ENCODE assay signal across 8 cellular contexts in genomic region chr2:112623913-112624777, GRCh38. TPM values are rescaled to one million over a fixed set of nuclear protein-coding genes. Genes with fewer than 3 reads are reported as not detected.
A peak's percentile ranks its signal among the peaks of the same experiment; 100 is the strongest.
DNase-seq lines count a peak whose midpoint lies in the region; ATAC-seq, FAIRE-seq and TF ChIP-seq lines count a peak whose summit lies in the region.

No MANE protein-coding gene starts in this region.

- POLR2A ChIA-PET in activated B cell treated with CpG ODN at 0.5 μM for 24 hours (lab: Charles Lee): interaction anchor here (0.8 to 1.5 kb wide), 5 partner anchors 20 to 101 kb away, joined by 3 to 10 read pairs (median 5); partner anchors contain the start of genes CHCHD5 and SLC20A1

- no peak overlapping the region for H3K4me3 ChIP-seq in psoas muscle

- H3K27ac Mint-ChIP-seq in activated B cell treated with CpG ODN at 0.5 μM for 24 hours: no peak overlapping the region
- H3K27ac Mint-ChIP-seq in chondrocyte (ENCODE audit: unreplicated experiment): no peak overlapping the region

- H3K36me3 Mint-ChIP-seq in activated B cell treated with CpG ODN at 0.5 μM for 24 hours (ENCODE audit: low read depth): no peaks in the 10 kb centered on the region
- no peaks in the 10 kb centered on the region for H3K36me3 Mint-ChIP-seq in chondrocyte (ENCODE audit: low read depth)

- FAIRE-seq in GM12891 (lab: Jason Lieb, UNC): peak; percentile 84

- H3K9me3 ChIP-seq in psoas muscle: no peaks in the 10 kb centered on the region

- peaks cover 10% of the 10 kb centered on the region for H3K4me1 ChIP-seq in psoas muscle

- intact Hi-C loops in activated B cell treated with CpG ODN at 0.5 μM for 24 hours (cut with micrococcal nuclease): no loop called here
- intact Hi-C loops in psoas muscle (cut with DNase I): no loop called here

- 83 to 87% (median 86%) methylated on average over 11 of the region's 11 CpGs for WGBS in psoas muscle, 3 donors

- DNase-seq in GM12891 (ENCODE audit: insufficient read length, low spot score): no peak
- no peak for DNase-seq in activated B cell treated with CpG ODN at 0.5 μM for 24 hours
- peak; percentile 30 for DNase-seq in chondrocyte (ENCODE audit: low spot score)
- DNase-seq in psoas muscle: peak; percentile 48 to 50
- no peak for DNase-seq in DMS153 treated with DMSO at 0.1 percent for 48 hours (lab: John Stamatoyannopoulos, UW; ENCODE audit: unreplicated experiment)
- DNase-seq in SHP77 (lab: John Stamatoyannopoulos, UW): no peak

- ATAC-seq in HG03039 (IDR thresholded peaks at IDR 0.05; ENCODE audit: unreplicated experiment) (peak; percentile 66), activated B cell treated with CpG ODN at 0.5 μM for 24 hours (ENCODE audit: low read depth) (peak; percentile 75), psoas muscle (no peak), HG03520 (IDR thresholded peaks at IDR 0.05; ENCODE audit: unreplicated experiment) (no peak)

- H3K4me1 Mint-ChIP-seq in activated B cell treated with CpG ODN at 0.5 μM for 24 hours (peaks cover 16% of the 10 kb centered on the region), chondrocyte (ENCODE audit: low read depth) (peaks cover 60% of the 10 kb centered on the region)

- no peak for TF ChIP-seq POLR2A in GM12891 (IDR thresholded peaks at IDR 0.05; ENCODE audit: low read depth, low read length)

- peaks cover 0 to 4% (median 0%) of the 10 kb centered on the region in 3 donors for H3K27me3 ChIP-seq in psoas muscle (ENCODE audit: insufficient read depth in 3 of 3, low read length in 2 of 3)

- H3K27me3 Mint-ChIP-seq in activated B cell treated with CpG ODN at 0.5 μM for 24 hours (no peaks in the 10 kb centered on the region), chondrocyte (ENCODE audit: low read depth) (no peaks in the 10 kb centered on the region)

- no peaks in the 10 kb centered on the region for H3K36me3 ChIP-seq in psoas muscle (ENCODE audit: insufficient read depth in 1 of 2, low read depth in 1 of 2)

- H3K9me3 Mint-ChIP-seq in activated B cell treated with CpG ODN at 0.5 μM for 24 hours: no peaks in the 10 kb centered on the region
- H3K9me3 Mint-ChIP-seq in chondrocyte (ENCODE audit: low read depth): no peaks in the 10 kb centered on the region

- CTCF ChIA-PET in activated B cell treated with CpG ODN at 0.5 μM for 24 hours (lab: Charles Lee): interaction anchor here (1.0 to 10.8 kb wide), 6 partner anchors 21 to 116 kb away, joined by 3 to 316 read pairs (median 12); no protein-coding TSS in a partner anchor

- H3K4me3 Mint-ChIP-seq in activated B cell treated with CpG ODN at 0.5 μM for 24 hours (no peak overlapping the region), chondrocyte (ENCODE audit: unreplicated experiment) (no peak overlapping the region)

- TF ChIP-seq CTCF in activated B cell treated with CpG ODN at 0.5 μM for 24 hours (IDR thresholded peaks at IDR 0.05): no peak
- TF ChIP-seq CTCF in chondrocyte (IDR thresholded peaks at IDR 0.05): no peak
- TF ChIP-seq CTCF in psoas muscle (IDR thresholded peaks at IDR 0.05): no peak

- H3K27ac ChIP-seq in psoas muscle: no peak overlapping the region

TF ChIP-seq in GM12891, 5 proteins besides CTCF, POLR2A, EP300 and RAD21:
- TF ChIP-seq TAF1 (IDR thresholded peaks at IDR 0.05; ENCODE audit: low read depth, low read length) (no peak), POLR2AphosphoS5 (IDR thresholded peaks at IDR 0.05; ENCODE audit: low read depth, low read length) (no peak), SPI1 (IDR thresholded peaks at IDR 0.05; ENCODE audit: low read depth, low read length) (no peak), PAX5 (IDR thresholded peaks at IDR 0.05; ENCODE audit: insufficient read depth, low read length, severe bottlenecking) (no peak), POU2F2 (IDR thresholded peaks at IDR 0.05; ENCODE audit: low read depth, low read length) (no peak)
TF ChIP-seq in GM12891: peak in this region for 0.

RNA-seq across cellular contexts. Expression of gene SLC20A1, which starts 21.6 kb away (rescaled TPM):
- polyA plus RNA-seq in GM12891 (2012; ENCODE audit: low read depth, missing spikeins): 21.8 TPM
- total RNA-seq in activated B cell treated with CpG ODN at 0.5 μM for 24 hours (46.9 and 54.6 TPM in 2 replicates), chondrocyte (62.2 to 94.5 TPM (median 63.0 TPM) in 3 replicates), psoas muscle (10 to 100 TPM; 11.8 to 23.6 (median 17.8) TPM)
- polyA plus RNA-seq in psoas muscle: 10 to 100 TPM; 11.1 to 37.1 (median 16.0) TPM

RNA-seq across cellular contexts. Expression of gene CHCHD5, which starts 39.7 kb away (rescaled TPM):
- polyA plus RNA-seq in GM12891 (2012; ENCODE audit: low read depth, missing spikeins): 51.2 TPM
- total RNA-seq in activated B cell treated with CpG ODN at 0.5 μM for 24 hours (26.0 and 28.4 TPM in 2 replicates), chondrocyte (16.9 to 22.7 TPM (median 22.4 TPM) in 3 replicates), psoas muscle (10 to 100 TPM; 28.3 to 37.3 (median 32.8) TPM)
- polyA plus RNA-seq in psoas muscle: 10 to 100 TPM; 30.4 to 47.8 (median 30.7) TPM

Comparison
In these comparisons a context has a peak if more than half of its experiments do, and no peak if none do; other contexts are left out.
1. DNase-seq: peak in chondrocyte (single experiment) and psoas muscle (2 of 2); none in GM12891 (single experiment), activated B cell treated with CpG ODN at 0.5 μM for 24 hours (single experiment), DMS153 treated with DMSO at 0.1 percent for 48 hours (single experiment) and SHP77 (0 of 2).
2. ATAC-seq: peak in HG03039 (single experiment) and activated B cell treated with CpG ODN at 0.5 μM for 24 hours (single experiment); none in psoas muscle (0 of 4) and HG03520 (single experiment).